19 cellular contexts compared by ENCODE assay signal in the genomic region with DNA sequence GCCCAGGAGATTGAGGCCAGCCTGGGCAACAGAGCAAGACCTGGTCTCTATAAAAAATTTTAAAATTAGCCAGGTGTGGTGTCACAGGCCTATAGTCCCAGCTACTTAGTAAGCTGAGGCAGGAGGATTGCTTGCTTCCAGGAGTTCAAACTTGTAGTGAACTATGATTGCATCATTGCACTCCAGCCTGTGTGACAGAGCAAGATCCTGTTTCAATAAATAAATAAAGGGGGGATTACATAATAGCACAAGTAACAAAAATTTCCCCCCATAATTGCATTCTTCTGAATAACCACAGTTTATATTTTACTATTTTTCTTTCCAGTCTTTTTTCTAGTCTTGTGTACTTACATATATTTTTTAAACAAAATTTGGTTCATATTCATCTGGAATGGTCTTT.
DNase-seq lines count a peak whose midpoint lies in the region; ATAC-seq, FAIRE-seq and TF ChIP-seq lines count a peak whose summit lies in the region.
"Had no signal": no experiment of that assay in that cellular context is flagged by ENCODE, and none has a peak within 500 bp of the region (broad histone marks: within the 10 kb centered on the region; RNA-seq: fewer than 3 reads in every experiment).

No MANE protein-coding gene starts in this region.

- H3K4me3 ChIP-seq in AG04449 (ENCODE audit: low read depth, low read length) (no peak overlapping the region), astrocyte of the spinal cord (ENCODE audit: low read depth, low read length) (no peak overlapping the region)
- H3K4me3 ChIP-seq: spleen had no signal

- in situ Hi-C loops in astrocyte of the spinal cord (cut with HindIII; ENCODE audit: low sequenced_read_pairs) = no loop called here

- POLR2A ChIA-PET in AG04449 (lab: Yijun Ruan, JAX) = interaction anchor here (0.6 to 1.2 kb wide), 2 partner anchors 20 to 138 kb away, joined by 5 read pairs; no protein-coding TSS in a partner anchor

- no peak for TF ChIP-seq POLR2A in GM12892 (IDR thresholded peaks at IDR 0.05; ENCODE audit: low read depth, low read length)

- TF ChIP-seq CTCF in AG04449 (IDR thresholded peaks at IDR 0.05; ENCODE audit: insufficient read depth, low read length, missing control alignments) (no peak), astrocyte of the spinal cord (IDR thresholded peaks at IDR 0.05; ENCODE audit: low read depth, low read length) (no peak)

- CTCF ChIA-PET in AG04449 (lab: Yijun Ruan, JAX) = interaction anchor here (0.9 to 8.9 kb wide), 19 partner anchors 8 to 733 kb away, joined by 3 to 121 read pairs (median 6); no protein-coding TSS in a partner anchor

- DNase-seq in AG04449 (ENCODE audit: low read depth, low spot score) (peak; percentile 61), LHCN-M2 (ENCODE audit: low read depth) (peak; percentile 59), astrocyte of the spinal cord (ENCODE audit: low read depth, low spot score) (peak; percentile 54), iris pigment epithelial cell (ENCODE audit: low read depth) (peak; percentile 94), NCI-H446 treated with DMSO at 0.1 percent for 48 hours (lab: John Stamatoyannopoulos, UW) (no peak), GM12892 (ENCODE audit: insufficient read length) (no peak), AG20443 (ENCODE audit: low spot score) (no peak)
- DNase-seq: activated CD4-positive, alpha-beta memory T cell treated with anti-CD3 and anti-CD28 coated beads, Interleukin-2, amount 10 ng/mL, durations not matched to agents 7 days and 5 days; amniotic stem cell; hippocampal formation; KBM-7; NCI-H1694; NCI-H524 treated with DMSO at 0.1 percent for 48 hours; spleen; stimulated activated naive B cell treated with anti-CD40 and anti-IgM and Interleukin-4, amounts not matched to agents 10 μg/mL and 1 μg/mL and 100 μg/mL, for 72 hours had no signal

- ATAC-seq in HG02571 (IDR thresholded peaks at IDR 0.05; ENCODE audit: unreplicated experiment) = no peak
- ATAC-seq: stimulated activated naive B cell treated with anti-CD40 and anti-IgM and Interleukin-4, amounts not matched to agents 10 μg/mL and 1 μg/mL and 100 μg/mL, for 72 hours had no signal

- no peak for FAIRE-seq in GM12892 (lab: Jason Lieb, UNC)
- FAIRE-seq: colon, GM18507, RCC 7860 had no signal

Comparison
In these comparisons a context has a peak if more than half of its experiments do, and no peak if none do; other contexts are left out.
1. DNase-seq: peak in AG04449 (single experiment), LHCN-M2 (single experiment), astrocyte of the spinal cord (single experiment) and iris pigment epithelial cell (single experiment); none in NCI-H446 treated with DMSO at 0.1 percent for 48 hours (single experiment), GM12892 (single experiment) and AG20443 (single experiment).